17 cellular contexts compared by ENCODE assay signal in the genomic region with DNA sequence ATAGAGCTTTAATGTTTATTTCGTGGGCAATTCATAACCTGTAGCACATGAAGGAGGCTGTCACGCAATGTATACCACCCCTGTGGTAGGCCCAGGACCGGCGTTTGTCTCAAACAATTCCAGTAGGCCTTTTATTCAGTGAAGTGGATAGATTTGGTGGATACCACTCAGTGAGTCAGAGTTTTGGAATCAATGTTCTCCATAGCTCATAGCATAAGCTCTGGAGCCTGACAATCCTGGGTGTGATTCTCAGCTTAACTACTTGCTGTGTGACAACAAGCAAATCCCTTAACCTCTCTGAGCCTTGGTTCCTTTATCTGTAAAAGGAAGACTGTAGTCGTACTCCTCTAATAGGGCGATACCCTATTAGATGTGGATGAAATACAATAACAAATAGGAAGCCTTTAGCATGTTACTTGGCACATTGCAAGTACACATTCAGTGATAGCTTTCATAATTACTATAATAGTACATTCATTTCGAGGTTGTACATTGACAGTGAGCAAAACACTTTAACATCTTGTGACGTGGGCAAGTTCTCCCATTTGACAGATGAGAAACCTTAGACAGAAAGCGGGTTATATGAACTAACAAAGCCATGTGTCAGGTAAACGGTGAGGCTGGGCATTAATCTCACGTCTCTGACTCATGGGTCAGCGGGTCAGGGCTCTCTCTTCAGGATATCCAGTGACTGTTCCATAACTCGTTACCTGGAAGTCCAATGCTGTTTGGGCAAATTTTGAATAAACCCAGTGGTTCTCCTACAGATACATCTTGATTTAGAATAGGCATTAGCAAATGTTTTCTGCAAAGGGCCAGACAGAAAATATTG.
DNase-seq lines count a peak whose midpoint lies in the region; ATAC-seq, FAIRE-seq and TF ChIP-seq lines count a peak whose summit lies in the region.
"Had no signal": no experiment of that assay in that cellular context is flagged by ENCODE, and none has a peak within 500 bp of the region (broad histone marks: within the 10 kb centered on the region; RNA-seq: fewer than 3 reads in every experiment).

No MANE protein-coding gene starts in this region.

- H3K27ac ChIP-seq in A549 (0 out of 6 replicates have a peak overlapping the region, but pooled peaks of 1 of the 2 experiments have one; percentile 3), HCT116 (ENCODE audit: low read depth, low read length) (no peak overlapping the region), upper lobe of left lung (peak overlapping the region in 1 of 4 donors; percentile 19)
- H3K27ac ChIP-seq: esophagus squamous epithelium had no signal

- H3K4me1 ChIP-seq in A549: peaks cover 33% of the 10 kb centered on the region
- peaks cover 12 to 23% of the 10 kb centered on the region in 2 experiments for H3K4me1 ChIP-seq in HCT116 (ENCODE audit: control insufficient read depth in 1 of 2, insufficient read depth in 2 of 2, low read length in 2 of 2)
- H3K4me1 ChIP-seq in upper lobe of left lung: peaks cover 18 to 48% (median 38%) of the 10 kb centered on the region in 4 donors

- H3K27me3 ChIP-seq in HCT116 (ENCODE audit: insufficient read depth, low read length): no peaks in the 10 kb centered on the region
- H3K27me3 ChIP-seq in H7 (ENCODE audit: control insufficient read depth, insufficient read depth, low read length): no peaks in the 10 kb centered on the region
- H3K27me3 ChIP-seq in upper lobe of left lung: no peaks in the 10 kb centered on the region
- H3K27me3 ChIP-seq: esophagus squamous epithelium had no signal

- TF ChIP-seq EP300 in A549 (IDR thresholded peaks at IDR 0.05) (no peak), upper lobe of left lung (IDR thresholded peaks at IDR 0.05) (no peak)

- TF ChIP-seq RAD21 in A549 (conservative IDR thresholded peaks at IDR 0.05 in 1 of 2, IDR thresholded peaks at IDR 0.05 in 1 of 2): no peak
- TF ChIP-seq RAD21 in HCT116 (IDR thresholded peaks at IDR 0.05; ENCODE audit: low read depth): no peak

- H3K4me3 ChIP-seq in A549 (no peak overlapping the region), HCT116 (replicated peaks in 1 of 2; ENCODE audit: low read depth in 1 of 2, low read length in 2 of 2) (no peak overlapping the region), fibroblast of villous mesenchyme (ENCODE audit: low read depth, low read length) (no peak overlapping the region), H7 (ENCODE audit: insufficient read depth, low read depth, low read length) (no peak overlapping the region), upper lobe of left lung (no peak overlapping the region)
- H3K4me3 ChIP-seq: esophagus squamous epithelium had no signal

- intact Hi-C loops in HCT116 (cut with micrococcal nuclease): no loop called here

- in situ Hi-C loops in KBM-7 (cut with MboI; ENCODE audit: low pct_unique_long_range_greater_than_20kb, low sequenced_read_pairs): no loop called here

- no TSS peak for BruUV-seq in HCT116 (replicated peaks; lab: Mats Ljungman, UMichigan)

- CTCF ChIA-PET in A549 (lab: Yijun Ruan, JAX): interaction anchor here (0.8 to 1.0 kb wide), 2 partner anchors 19 to 174 kb away, joined by 3 read pairs; no protein-coding TSS in a partner anchor
- CTCF ChIA-PET in HCT116 (lab: Charles Lee): no interaction called here

- POLR2A ChIA-PET in A549 (lab: Yijun Ruan, JAX) (no interaction called here), HCT116 (lab: Charles Lee) (no interaction called here)

- H3K4me1 Mint-ChIP-seq in activated T-helper 17 cell treated with anti-CD3 and anti-CD28 coated beads, Interleukin-2, amount 50 U/mL, for 72 hours: peaks cover 4% of the 10 kb centered on the region

- H3K27me3 Mint-ChIP-seq in activated T-helper 17 cell treated with anti-CD3 and anti-CD28 coated beads, Interleukin-2, amount 50 U/mL, for 72 hours: no peaks in the 10 kb centered on the region
- H3K27me3 Mint-ChIP-seq: activated T-cell treated with anti-CD3 and anti-CD28 coated beads, Interleukin-2, amount 50 U/mL, for 24 hours had no signal

- H4K20me1 ChIP-seq in HCT116 (ENCODE audit: insufficient read depth): no peaks in the 10 kb centered on the region; the same call in 1 of the 2 replicates

- H3K4me2 ChIP-seq in A549 (no peak overlapping the region), HCT116 (ENCODE audit: low read length) (no peak overlapping the region)

- ATAC-seq in A549 (peak in 1 of 2 experiments; percentile 40; a peak in 2 of 6 replicates), HCT116 (peak; percentile 32; the same call in 1 of the 2 replicates), upper lobe of left lung (ENCODE audit: low FRiP score in 2 of 2) (no peak)
- peak; percentile 92 for ATAC-seq in activated T-helper 17 cell treated with anti-CD3 and anti-CD28 coated beads, Interleukin-2, amount 50 U/mL, for 72 hours (replicated peaks)

- RAD21 ChIA-PET in HCT116 (lab: Charles Lee; ENCODE audit: low non-redundant PET in 1 of 2, low total read pairs in 2 of 2, uncharacterized antibody in 2 of 2, unreplicated experiment in 2 of 2): no interaction called here

- TF ChIP-seq CTCF in A549 (IDR thresholded peaks at IDR 0.05) (no peak), HCT116 (IDR thresholded peaks at IDR 0.05 in 2 of 3, conservative IDR thresholded peaks at IDR 0.05 in 1 of 3; ENCODE audit: borderline replicate concordance in 1 of 3, insufficient read depth in 1 of 3, low read depth in 2 of 3, low read length in 2 of 3) (no peak), fibroblast of villous mesenchyme (IDR thresholded peaks at IDR 0.05; ENCODE audit: insufficient read depth, low read depth, low read length) (no peak), upper lobe of left lung (IDR thresholded peaks at IDR 0.05) (no peak)

- H3K4me3 Mint-ChIP-seq in activated T-helper 17 cell treated with anti-CD3 and anti-CD28 coated beads, Interleukin-2, amount 50 U/mL, for 72 hours: no peak overlapping the region
- H3K4me3 Mint-ChIP-seq: activated T-cell treated with anti-CD3 and anti-CD28 coated beads, Interleukin-2, amount 50 U/mL, for 24 hours; nephron had no signal

- H3K36me3 Mint-ChIP-seq in activated T-helper 17 cell treated with anti-CD3 and anti-CD28 coated beads, Interleukin-2, amount 50 U/mL, for 72 hours (ENCODE audit: low read depth): peaks cover 9% of the 10 kb centered on the region

- H3K36me3 ChIP-seq in HCT116 (ENCODE audit: control insufficient read depth in 1 of 2, insufficient read depth in 2 of 2, low read length in 2 of 2) (no peaks in the 10 kb centered on the region), H7 (replicated peaks; ENCODE audit: control insufficient read depth, insufficient read depth, low read length) (no peaks in the 10 kb centered on the region), upper lobe of left lung (no peaks in the 10 kb centered on the region)
- H3K36me3 ChIP-seq: esophagus squamous epithelium had no signal

- peaks cover 94% of the 10 kb centered on the region for H3K79me2 ChIP-seq in HCT116 (ENCODE audit: insufficient read depth, low read length)

- DNase-seq in A549 (ENCODE audit: low read depth in 1 of 2, low spot score in 1 of 2) (no peak), HCT116 (ENCODE audit: low read depth, low spot score) (no peak), fibroblast of villous mesenchyme (ENCODE audit: low read depth) (peak; percentile 64), NCI-H345 (lab: John Stamatoyannopoulos, UW) (no peak), H7 (no peak), KBM-7 (no peak), upper lobe of left lung (no peak)
- DNase-seq: activated T-cell treated with anti-CD3 and anti-CD28 coated beads, Interleukin-2, amount 50 U/mL, for 24 hours; caudate nucleus; esophagus squamous epithelium; GDM1; left cardiac atrium; NCI-H1092 treated with DMSO at 0.1 percent for 48 hours; NCI-H748 treated with DMSO at 0.1 percent for 48 hours had no signal

- no peak for TF ChIP-seq POLR2A in A549 (IDR thresholded peaks at IDR 0.05; ENCODE audit: low read length)
- TF ChIP-seq POLR2A in HCT116 (IDR thresholded peaks at IDR 0.05; ENCODE audit: borderline replicate concordance, extremely low read depth, insufficient read depth, insufficient read length): no peak
- no peak for TF ChIP-seq POLR2A in upper lobe of left lung (IDR thresholded peaks at IDR 0.05)

- H3K9me3 Mint-ChIP-seq in activated T-helper 17 cell treated with anti-CD3 and anti-CD28 coated beads, Interleukin-2, amount 50 U/mL, for 72 hours: no peaks in the 10 kb centered on the region
- H3K9me3 Mint-ChIP-seq: activated T-cell treated with anti-CD3 and anti-CD28 coated beads, Interleukin-2, amount 50 U/mL, for 24 hours; nephron had no signal

- 72% methylated on average over 13 of the region's 13 CpGs for WGBS in A549 (ENCODE audit: missing lambda C conversion rate)
- WGBS in upper lobe of left lung, 2 donors: 75 to 78% methylated on average over 12 to 13 of the region's 13 CpGs

- no peaks in the 10 kb centered on the region for H3K9me2 ChIP-seq in HCT116 (ENCODE audit: insufficient read depth)

- no peak overlapping the region for H3K9ac ChIP-seq in HCT116 (ENCODE audit: low read length)

- H2AFZ ChIP-seq in HCT116 (ENCODE audit: low read depth, low read length, poor library complexity, severe bottlenecking): no peak overlapping the region

- no peak for FAIRE-seq in A549 (lab: Jason Lieb, UNC)
- FAIRE-seq: urothelium cell line had no signal

- H3K9me3 ChIP-seq in A549 (no peaks in the 10 kb centered on the region), HCT116 (ENCODE audit: control insufficient read depth in 1 of 2, insufficient read depth in 1 of 2, low read depth in 1 of 2, low read length in 2 of 2) (no peaks in the 10 kb centered on the region), upper lobe of left lung (no peaks in the 10 kb centered on the region)
- H3K9me3 ChIP-seq: esophagus squamous epithelium had no signal

- peak overlapping the region; percentile 60 for H3K27ac Mint-ChIP-seq in activated T-helper 17 cell treated with anti-CD3 and anti-CD28 coated beads, Interleukin-2, amount 50 U/mL, for 72 hours
- H3K27ac Mint-ChIP-seq: activated T-cell treated with anti-CD3 and anti-CD28 coated beads, Interleukin-2, amount 50 U/mL, for 24 hours had no signal

TF ChIP-seq in A549, 52 proteins besides CTCF, POLR2A, EP300 and RAD21:
- TF ChIP-seq ZFP36 (IDR thresholded peaks at IDR 0.05; ENCODE audit: borderline replicate concordance, partially characterized antibody) (peak; percentile 72), NPAS2 (CRISPR knock-in tag; IDR thresholded peaks at IDR 0.05; ENCODE audit: borderline replicate concordance) (no peak)

TF ChIP-seq in HCT116, 20 proteins besides CTCF, POLR2A, EP300 and RAD21 (continues in another document):
- TF ChIP-seq JUND (IDR thresholded peaks at IDR 0.05) (no peak), CBX3 (IDR thresholded peaks at IDR 0.05; ENCODE audit: low read depth) (no peak), SIN3A (IDR thresholded peaks at IDR 0.05; ENCODE audit: low read depth) (no peak), YY1 (IDR thresholded peaks at IDR 0.05; ENCODE audit: extremely low read depth, insufficient replicate concordance, low read depth, low read length) (no peak), TCF7L2 (IDR thresholded peaks at IDR 0.05; ENCODE audit: borderline replicate concordance, extremely low read depth, insufficient read depth, insufficient read length) (no peak), EZH2 (IDR thresholded peaks at IDR 0.05) (no peak), CEBPB (IDR thresholded peaks at IDR 0.05; ENCODE audit: low read depth) (no peak), ZNF274 (IDR thresholded peaks at IDR 0.05; ENCODE audit: low read depth, low read length) (no peak)

Comparison
In these comparisons a context has a peak if more than half of its experiments do, and no peak if none do; other contexts are left out.
1. ATAC-seq: peak in HCT116 (single experiment) and activated T-helper 17 cell treated with anti-CD3 and anti-CD28 coated beads, Interleukin-2, amount 50 U/mL, for 72 hours (single experiment); none in upper lobe of left lung (0 of 2).